In the genomic region with DNA sequence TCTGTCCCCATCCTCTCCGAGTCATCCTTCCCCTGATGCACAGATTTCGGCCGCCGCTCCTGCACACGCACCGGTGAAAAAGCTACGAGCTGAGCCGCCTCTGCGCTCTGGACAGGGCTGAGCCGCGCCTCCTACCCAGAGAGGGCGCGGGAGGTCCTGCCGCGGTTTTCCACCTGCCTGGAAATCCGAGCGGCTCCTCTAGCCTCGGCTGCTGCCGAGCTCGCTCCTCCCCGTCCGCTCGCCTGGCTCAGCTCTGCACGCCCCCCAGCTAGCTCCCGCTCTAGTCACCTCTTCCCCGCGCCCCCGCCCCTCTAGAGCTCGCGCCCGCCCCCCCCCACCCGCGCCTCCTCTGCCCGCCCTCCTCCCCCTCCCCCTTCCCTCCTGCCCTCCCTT, we compare ENCODE assay signal across 1 cellular context.
TF ChIP-seq lines count a peak whose summit lies in the region.

No MANE protein-coding gene starts in this region.

TF ChIP-seq in H1, 55 proteins besides CTCF, POLR2A, EP300 and RAD21:
- TF ChIP-seq E2F6 (IDR thresholded peaks at IDR 0.05) (peak; percentile 49; the same call in 1 of the 2 replicates), SP2 (IDR thresholded peaks at IDR 0.05; ENCODE audit: low read length) (no peak), TAF1 (IDR thresholded peaks at IDR 0.05; ENCODE audit: low read depth, low read length) (peak; percentile 28; the same call in 1 of the 2 replicates), SIN3A (conservative IDR thresholded peaks at IDR 0.05 in 1 of 2, IDR thresholded peaks at IDR 0.05 in 1 of 2; ENCODE audit: low read depth in 1 of 2, low read length in 2 of 2) (peak in 1 of 2 experiments; percentile 13; a peak in 1 of 4 replicates), TBP (IDR thresholded peaks at IDR 0.05; ENCODE audit: low read depth, low read length) (peak; percentile 0; the same call in 1 of the 2 replicates)
